8 cellular contexts compared by ENCODE assay signal in genomic region chr5:172778223-172778814, GRCh38. TPM values are rescaled to one million over a fixed set of nuclear protein-coding genes. Genes with fewer than 3 reads are reported as not detected.
A peak's percentile ranks its signal among the peaks of the same experiment; 100 is the strongest.
DNase-seq lines count a peak whose midpoint lies in the region; ATAC-seq and TF ChIP-seq lines count a peak whose summit lies in the region.

No MANE protein-coding gene starts in this region.

- H2BK15ac ChIP-seq in IMR-90 (ENCODE audit: low read depth, low read length), result peak overlapping the region; percentile 79; the same call in 1 of the 3 replicates

- WGBS in IMR-90 (ENCODE audit: extremely low coverage in 2 of 2, insufficient read length in 1 of 2), 2 experiments, result no CpG with 5 or more reads among the region's 7 CpGs

- H3K4me3 Mint-ChIP-seq in MCF 10A (ENCODE audit: unreplicated experiment) (peak overlapping the region; percentile 69), GM23338 (no peak overlapping the region)

- H3K4me3 ChIP-seq in IMR-90 (ENCODE audit: insufficient read depth, low read depth, low read length) (no peak overlapping the region), GM23338 (no peak overlapping the region)

- BruUV-seq in IMR-90 (replicated peaks; lab: Mats Ljungman, UMichigan), result no TSS peak
- BruUV-seq in MCF 10A (replicated peaks; lab: Mats Ljungman, UMichigan), result TSS peak; percentile 67

- H3K27ac ChIP-seq in IMR-90 (ENCODE audit: insufficient read depth, low read length) (0 out of 2 replicates have a peak overlapping the region, but pooled peaks have one; percentile 6), GM23338 (ENCODE audit: low read depth) (no peak overlapping the region)

- H3K18ac ChIP-seq in IMR-90 (ENCODE audit: low read depth, low read length), result no peak overlapping the region; the same call in 1 of the 2 replicates

- POLR2A ChIA-PET in IMR-90 (lab: Charles Lee; ENCODE audit: unreplicated experiment), result no interaction called here
- POLR2A ChIA-PET in MCF 10A (lab: Yijun Ruan, JAX), result interaction anchor here (0.6 to 22.0 kb wide), 23 partner anchors 10 to 550 kb away, joined by 3 to 1263 read pairs (median 8); partner anchors contain the start of genes ATP6V0E1, DUSP1, ERGIC1 and RPL26L1

- no peaks in the 10 kb centered on the region for H3K9me3 Mint-ChIP-seq in MCF 10A (ENCODE audit: unreplicated experiment)
- H3K9me3 Mint-ChIP-seq in GM23338, result no peaks in the 10 kb centered on the region; the same call in 2 of the 3 replicates

- ATAC-seq in IMR-90 (ENCODE audit: low read depth), result peak; percentile 55
- no peak for ATAC-seq in HG03469 (IDR thresholded peaks at IDR 0.05; ENCODE audit: unreplicated experiment)
- no peak for ATAC-seq in GM23338

- H2AFZ ChIP-seq in IMR-90 (replicated peaks; ENCODE audit: low read length, poor library complexity) (peak overlapping the region; percentile 58), GM23338 (no peak overlapping the region)

- peaks cover 19% of the 10 kb centered on the region for H3K9me1 ChIP-seq in IMR-90 (ENCODE audit: insufficient read depth, low read length)

- in situ Hi-C loops in IMR-90 (cut with MboI; ENCODE audit: low sequenced_read_pairs), result loop anchor here (10.0 kb wide), 1 partner anchor 126 kb away; no protein-coding TSS in a partner anchor

- no peaks in the 10 kb centered on the region for H3F3A ChIP-seq in GM23338 (replicated peaks; ENCODE audit: low read depth)

- H3K4me1 ChIP-seq in IMR-90 (ENCODE audit: control insufficient read depth, insufficient read depth, low read length) (peaks cover 22% of the 10 kb centered on the region), GM23338 (ENCODE audit: insufficient read depth) (no peaks in the 10 kb centered on the region)

- peak overlapping the region; percentile 87 for H3K4ac ChIP-seq in IMR-90 (ENCODE audit: low read depth, low read length)

- H3K27ac Mint-ChIP-seq in MCF 10A (ENCODE audit: low read depth, unreplicated experiment) (peak overlapping the region; percentile 99), GM23338 (no peak overlapping the region)

- TF ChIP-seq CTCF in IMR-90 (conservative IDR thresholded peaks at IDR 0.05; ENCODE audit: low read depth, low read length), result no peak
- TF ChIP-seq CTCF in MCF 10A (IDR thresholded peaks at IDR 0.05; ENCODE audit: unreplicated experiment), result no peak
- no peak for TF ChIP-seq CTCF in GM23338 (conservative IDR thresholded peaks at IDR 0.05; ENCODE audit: low read depth in 2 of 2)

- TF ChIP-seq POLR2A in IMR-90 (IDR thresholded peaks at IDR 0.05; ENCODE audit: low read depth, low read length), result no peak

- H3K27me3 Mint-ChIP-seq in MCF 10A (ENCODE audit: insufficient read depth, unreplicated experiment) (no peaks in the 10 kb centered on the region), GM23338 (ENCODE audit: insufficient read depth, low read depth, poor library complexity) (peaks cover 7% of the 10 kb centered on the region)

- CTCF ChIA-PET in IMR-90 (lab: Yijun Ruan, JAX) (interaction anchor here (1.4 kb wide), 1 partner anchor 64 kb away, joined by 4 read pairs; no protein-coding TSS in a partner anchor), MCF 10A (lab: Yijun Ruan, JAX) (interaction anchor here (0.6 to 10.6 kb wide), 8 partner anchors 13 to 283 kb away, joined by 3 to 83 read pairs (median 4); no protein-coding TSS in a partner anchor)

- no peak overlapping the region for H4K5ac ChIP-seq in IMR-90 (ENCODE audit: low read depth, low read length)

- H4K91ac ChIP-seq in IMR-90 (ENCODE audit: insufficient read depth, low read depth, low read length), result peak overlapping the region; percentile 18; the same call in 1 of the 2 replicates

- H3K56ac ChIP-seq in IMR-90 (ENCODE audit: extremely low read depth, insufficient read depth, low read length), result peak overlapping the region; percentile 85; the same call in 1 of the 2 replicates

- peak; percentile 84 for DNase-seq in AG20443 (ENCODE audit: low spot score)
- DNase-seq in IMR-90, result peak; percentile 89
- DNase-seq in MCF 10A (ENCODE audit: unreplicated experiment), result peak; percentile 97
- peak; percentile 68 for DNase-seq in myocyte (ENCODE audit: low read depth)
- no peak for DNase-seq in NCI-H2029 treated with DMSO at 0.1 percent for 48 hours (lab: John Stamatoyannopoulos, UW)
- DNase-seq in COLO829 (ENCODE audit: low spot score), result no peak
- DNase-seq in GM23338 (ENCODE audit: low spot score), result no peak

- 0 out of 2 replicates have a peak overlapping the region, but pooled peaks have one; percentile 27 for H3K9ac ChIP-seq in IMR-90 (ENCODE audit: low read depth, low read length)

- H4K8ac ChIP-seq in IMR-90 (ENCODE audit: low read depth in 2 of 2, low read length in 2 of 2), result peak overlapping the region in 1 of 2 experiments; percentile 81; a peak in 1 of 4 replicates

- H3K23ac ChIP-seq in IMR-90 (ENCODE audit: low read depth, low read length), result no peak overlapping the region

- peak overlapping the region; percentile 53 for H2BK20ac ChIP-seq in IMR-90 (ENCODE audit: low read depth, low read length)

- H3K79me2 ChIP-seq in GM23338 (replicated peaks; ENCODE audit: insufficient read depth), result no peaks in the 10 kb centered on the region

- peak overlapping the region; percentile 74; the same call in 1 of the 2 replicates for H3K14ac ChIP-seq in IMR-90 (replicated peaks; ENCODE audit: low read depth, low read length)

- H2BK120ac ChIP-seq in IMR-90 (ENCODE audit: low read depth, low read length), result peak overlapping the region; percentile 87

- H2AK5ac ChIP-seq in IMR-90 (ENCODE audit: low read depth, low read length), result peak overlapping the region; percentile 76

- H3K9me2 ChIP-seq in GM23338 (ENCODE audit: insufficient read depth), result no peaks in the 10 kb centered on the region

- peak overlapping the region; percentile 10 for H2AK9ac ChIP-seq in IMR-90 (replicated peaks; ENCODE audit: low read depth, low read length, poor library complexity)

- intact Hi-C loops in IMR-90 (cut with micrococcal nuclease) (no loop called here), MCF 10A (cut with micrococcal nuclease) (loop anchor here (1.0 kb wide), 1 partner anchor 22 kb away; no protein-coding TSS in a partner anchor)

- H3K4me1 Mint-ChIP-seq in MCF 10A (ENCODE audit: insufficient read depth, unreplicated experiment), result peaks cover 69% of the 10 kb centered on the region
- no peaks in the 10 kb centered on the region for H3K4me1 Mint-ChIP-seq in GM23338

- no peaks in the 10 kb centered on the region for H3K27me3 ChIP-seq in IMR-90 (ENCODE audit: control insufficient read depth, insufficient read depth, low read length)
- H3K27me3 ChIP-seq in GM23338 (ENCODE audit: insufficient read depth), result peaks cover 14% of the 10 kb centered on the region

- TF ChIP-seq RAD21 in IMR-90 (IDR thresholded peaks at IDR 0.05; ENCODE audit: low read length), result no peak

- no peaks in the 10 kb centered on the region for H3K36me3 ChIP-seq in IMR-90 (ENCODE audit: control insufficient read depth, insufficient read depth, low read length)
- H3K36me3 ChIP-seq in GM23338 (ENCODE audit: insufficient read depth), result no peaks in the 10 kb centered on the region

- H3K36me3 Mint-ChIP-seq in MCF 10A (ENCODE audit: insufficient read depth, unreplicated experiment) (peaks cover 22% of the 10 kb centered on the region), GM23338 (ENCODE audit: low read depth) (no peaks in the 10 kb centered on the region)

- peak overlapping the region; percentile 62; the same call in 1 of the 2 replicates for H3K4me2 ChIP-seq in IMR-90 (ENCODE audit: low read depth, low read length)
- H3K4me2 ChIP-seq in GM23338, result no peak overlapping the region

- peaks cover 8 to 29% of the 10 kb centered on the region in 2 experiments for H3K79me1 ChIP-seq in IMR-90 (ENCODE audit: low read depth in 1 of 2, low read length in 2 of 2)

- H3K9me3 ChIP-seq in IMR-90 (ENCODE audit: control insufficient read depth, insufficient read depth, low read length), result no peaks in the 10 kb centered on the region

- dilution Hi-C loops in IMR-90 (cut with HindIII; ENCODE audit: low sequenced_read_pairs, unreplicated experiment), result no loop called here

- H4K20me1 ChIP-seq in IMR-90 (ENCODE audit: insufficient read depth, low read length) (no peaks in the 10 kb centered on the region), GM23338 (replicated peaks; ENCODE audit: insufficient read depth) (no peaks in the 10 kb centered on the region)

- H2BK5ac ChIP-seq in IMR-90 (ENCODE audit: low read depth, low read length, poor library complexity, severe bottlenecking), result peak overlapping the region; percentile 79

TF ChIP-seq in IMR-90, 13 proteins besides CTCF, POLR2A, EP300 and RAD21 (continues in another document):
- no peak for TF ChIP-seq MXI1 (IDR thresholded peaks at IDR 0.05; ENCODE audit: borderline replicate concordance, low read depth, low read length)
- peak; percentile 82 for TF ChIP-seq FOS (IDR thresholded peaks at IDR 0.05; ENCODE audit: low read depth, low read length)
- no peak for TF ChIP-seq CHD1 (IDR thresholded peaks at IDR 0.05; ENCODE audit: low read depth, low read length)
- peak; percentile 30; the same call in 1 of the 2 replicates for TF ChIP-seq CEBPB (IDR thresholded peaks at IDR 0.05; ENCODE audit: low read depth, low read length)

TF ChIP-seq in GM23338, 12 proteins besides CTCF, POLR2A, EP300 and RAD21 (continues in another document):
- TF ChIP-seq ETS1 (IDR thresholded peaks at IDR 0.05), result no peak

RNA-seq across cellular contexts. Expression of gene DUSP1, which starts 7.3 kb away (rescaled TPM):
- 304 and 320 TPM in 2 replicates for total RNA-seq in IMR-90 (2012; rRNA removed)
- 467 and 674 TPM in 2 replicates for polyA plus RNA-seq in IMR-90 (2012; rRNA removed)
- 405 and 1,457 TPM in 2 replicates for polyA plus RNA-seq in IMR-90 (2012; cell fraction: cytosol; rRNA removed)
- polyA plus RNA-seq in IMR-90 (2012; cell fraction: nucleus; rRNA removed; ENCODE audit: low replicate concordance), result 1,904 and 1,990 TPM in 2 replicates
- 594 and 611 TPM in 2 replicates for total RNA-seq in MCF 10A (2022)
- 78.1 and 127 TPM in 2 replicates for total RNA-seq in myocyte
- polyA plus RNA-seq in myocyte (2012), result 62.7 TPM
- total RNA-seq in GM23338 (2014; rRNA removed; shearing (Covaris generic)), result 12.8 and 17.2 TPM in 2 replicates
- polyA plus RNA-seq in GM23338 (2016; fragmentation: Nextera tagmentation; extraction: Ambion mirVana), result 8.7 and 9.7 TPM in 2 replicates

RNA-seq across cellular contexts. Expression of gene ERGIC1, which starts 55.7 kb away (rescaled TPM):
- 124 and 134 TPM in 2 replicates for total RNA-seq in IMR-90 (2012; rRNA removed)
- polyA plus RNA-seq in IMR-90 (2012; rRNA removed), result 185 and 192 TPM in 2 replicates
- 59.2 and 179 TPM in 2 replicates for polyA plus RNA-seq in IMR-90 (2012; cell fraction: cytosol; rRNA removed)
- 128 and 132 TPM in 2 replicates for polyA plus RNA-seq in IMR-90 (2012; cell fraction: nucleus; rRNA removed; ENCODE audit: low replicate concordance)
- 257 and 292 TPM in 2 replicates for total RNA-seq in MCF 10A (2022)
- 97.8 and 120 TPM in 2 replicates for total RNA-seq in myocyte
- polyA plus RNA-seq in myocyte (2012), result 196 TPM
- total RNA-seq in GM23338 (2014; rRNA removed; shearing (Covaris generic)), result 92.2 and 99.9 TPM in 2 replicates
- 21.2 and 25.2 TPM in 2 replicates for polyA plus RNA-seq in GM23338 (2016; fragmentation: Nextera tagmentation; extraction: Ambion mirVana)

Comparison
In these comparisons a context has a peak if more than half of its experiments do, and no peak if none do; other contexts are left out.
1. DNase-seq: peak in AG20443 (single experiment), IMR-90 (single experiment), MCF 10A (single experiment) and myocyte (single experiment); none in NCI-H2029 treated with DMSO at 0.1 percent for 48 hours (single experiment), COLO829 (single experiment) and GM23338 (single experiment).